12 cellular contexts compared by ENCODE assay signal in the genomic region with DNA sequence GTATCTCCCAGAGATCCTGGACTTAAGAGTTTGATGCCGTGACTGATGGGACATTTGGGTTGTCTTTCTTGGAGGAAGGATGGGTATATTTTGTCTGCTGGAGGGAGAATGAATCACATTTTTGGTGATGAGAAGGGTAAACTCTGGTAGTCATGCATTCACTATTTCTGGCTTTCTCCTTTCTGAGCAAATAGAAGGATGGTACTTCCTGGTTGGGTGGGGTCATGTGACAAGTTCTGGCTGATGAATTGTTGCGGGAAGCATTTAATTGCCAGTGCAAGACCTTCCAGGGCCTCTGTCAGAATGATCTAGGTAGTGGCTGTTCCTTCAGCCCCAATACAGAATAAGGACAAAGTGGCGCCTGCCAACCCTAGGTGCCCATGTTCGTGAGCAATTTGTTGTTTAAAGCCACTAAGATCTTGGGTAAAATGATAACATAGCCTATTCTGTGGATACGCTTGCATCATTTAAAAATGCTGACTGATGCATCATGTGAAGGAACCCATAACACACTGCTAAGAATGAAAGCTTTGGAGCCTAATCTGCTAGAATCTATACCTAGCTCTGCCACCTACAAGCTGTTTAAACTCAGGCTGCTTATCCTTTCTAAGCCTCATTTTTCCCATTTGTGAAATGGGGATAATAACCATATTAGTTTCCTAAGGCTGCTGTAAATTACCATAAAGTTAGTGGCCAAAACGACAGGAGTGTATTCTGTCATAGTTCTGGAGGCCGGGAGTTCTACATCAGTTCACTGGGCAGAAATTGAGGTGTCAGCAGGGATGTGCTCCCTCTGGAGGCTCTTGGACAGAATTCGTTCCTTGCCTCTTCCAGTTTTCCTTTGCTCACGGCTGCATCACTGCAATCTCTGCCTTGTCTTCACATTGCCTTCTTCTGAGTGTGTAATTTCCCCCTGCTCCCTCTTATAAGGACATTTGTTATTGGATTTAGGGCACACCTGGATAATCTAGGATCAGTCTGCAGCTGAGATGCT.
DNase-seq lines count a peak whose midpoint lies in the region; TF ChIP-seq lines count a peak whose summit lies in the region.
"Had no signal": no experiment of that assay in that cellular context is flagged by ENCODE, and none has a peak within 500 bp of the region (broad histone marks: within the 10 kb centered on the region; RNA-seq: fewer than 3 reads in every experiment).

No MANE protein-coding gene starts in this region.

- H3K9ac ChIP-seq in mesenchymal stem cell (ENCODE audit: low read length) = no peak overlapping the region

- H3K23ac ChIP-seq in mesenchymal stem cell (ENCODE audit: low read length in 2 of 2) = no peak overlapping the region

- no peak overlapping the region for H3K4ac ChIP-seq in mesenchymal stem cell (ENCODE audit: low read depth in 1 of 2, low read length in 2 of 2)

- no peak overlapping the region for H2AK5ac ChIP-seq in mesenchymal stem cell (ENCODE audit: low read length, severe bottlenecking)

- H2BK12ac ChIP-seq in mesenchymal stem cell (ENCODE audit: low read length in 2 of 2) = no peak overlapping the region

- H3K14ac ChIP-seq in mesenchymal stem cell (ENCODE audit: low read length in 2 of 2) = no peak overlapping the region

- H3K79me1 ChIP-seq in mesenchymal stem cell (replicated peaks; ENCODE audit: low read length, poor library complexity, severe bottlenecking) = no peaks in the 10 kb centered on the region

- no peaks in the 10 kb centered on the region for H3K79me2 ChIP-seq in osteoblast (ENCODE audit: insufficient read depth, low read length)

- intact Hi-C loops in cardiac septum (cut with DNase I) = loop anchor here (5.0 kb wide), 1 partner anchor 42 kb away; no protein-coding TSS in a partner anchor

- no peak overlapping the region for H3K4me2 ChIP-seq in osteoblast (ENCODE audit: insufficient read depth, low read length)
- H3K4me2 ChIP-seq in mesenchymal stem cell (ENCODE audit: low read length, poor library complexity, severe bottlenecking) = no peak overlapping the region

- H4K20me1 ChIP-seq in osteoblast (ENCODE audit: insufficient read depth, low read length) = no peaks in the 10 kb centered on the region

- no peaks in the 10 kb centered on the region for H3K36me3 ChIP-seq in osteoblast (ENCODE audit: insufficient read depth, low read length)
- H3K36me3 ChIP-seq in mesenchymal stem cell (ENCODE audit: control insufficient read depth in 1 of 2, insufficient read depth in 2 of 2, low read depth in 1 of 2, low read length in 2 of 2) = no peaks in the 10 kb centered on the region
- H3K36me3 ChIP-seq: gastroesophageal sphincter had no signal

- no peak overlapping the region for H3K4me3 ChIP-seq in GM12864 (ENCODE audit: low read depth, low read length)
- no peak overlapping the region for H3K4me3 ChIP-seq in NB4 (ENCODE audit: low read depth, low read length)
- H3K4me3 ChIP-seq in cardiac fibroblast (replicated peaks in 1 of 2; ENCODE audit: low read depth in 2 of 2, low read length in 2 of 2) = no peak overlapping the region
- H3K4me3 ChIP-seq in osteoblast (ENCODE audit: insufficient read depth, low read length) = no peak overlapping the region
- no peak overlapping the region for H3K4me3 ChIP-seq in mesenchymal stem cell (ENCODE audit: insufficient read depth in 1 of 2, low read depth in 1 of 2, low read length in 2 of 2)
- H3K4me3 ChIP-seq: coronary artery, gastroesophageal sphincter had no signal

- no peak overlapping the region for H2BK5ac ChIP-seq in mesenchymal stem cell (ENCODE audit: low read depth, low read length, poor library complexity, severe bottlenecking)

- no peaks in the 10 kb centered on the region for H3K9me3 ChIP-seq in osteoblast (ENCODE audit: low read depth, low read length)
- H3K9me3 ChIP-seq in mesenchymal stem cell (ENCODE audit: control insufficient read depth, low read length) = no peaks in the 10 kb centered on the region
- H3K9me3 ChIP-seq: gastroesophageal sphincter had no signal

- no peak overlapping the region for H3K18ac ChIP-seq in mesenchymal stem cell (ENCODE audit: low read depth in 1 of 2, low read length in 2 of 2)

- no peak overlapping the region for H2BK15ac ChIP-seq in mesenchymal stem cell (ENCODE audit: low read depth, poor library complexity, severe bottlenecking)

- H3K27me3 ChIP-seq in osteoblast (ENCODE audit: insufficient read depth, low read length) (peaks cover 4% of the 10 kb centered on the region), mesenchymal stem cell (ENCODE audit: control insufficient read depth in 1 of 2, insufficient read depth in 1 of 2, low read length in 2 of 2) (peaks cover 0 to 17% of the 10 kb centered on the region in 2 experiments)

- no peak overlapping the region for H3K27ac ChIP-seq in osteoblast (ENCODE audit: low read depth, low read length)
- H3K27ac ChIP-seq in mesenchymal stem cell (ENCODE audit: low read length, poor library complexity, severe bottlenecking) = no peak overlapping the region
- H3K27ac ChIP-seq: coronary artery, gastroesophageal sphincter had no signal

- H4K8ac ChIP-seq in mesenchymal stem cell (ENCODE audit: low read length) = no peak overlapping the region

- WGBS in mesenchymal stem cell = 77% methylated on average over 8 of the region's 9 CpGs

- no peak for TF ChIP-seq POLR2A in NB4 (IDR thresholded peaks at IDR 0.05; ENCODE audit: extremely low read depth, insufficient read length)

- no peak overlapping the region for H4K91ac ChIP-seq in mesenchymal stem cell (ENCODE audit: low read length)

- TF ChIP-seq CTCF in GM12864 (IDR thresholded peaks at IDR 0.05; ENCODE audit: low read depth, low read length, missing control alignments) (peak; percentile 11), NB4 (IDR thresholded peaks at IDR 0.05; ENCODE audit: low read depth, low read length) (no peak), cardiac fibroblast (IDR thresholded peaks at IDR 0.05; ENCODE audit: low read depth, low read length) (peak; percentile 7), osteoblast (IDR thresholded peaks at IDR 0.05; ENCODE audit: extremely low read depth, low read depth, low read length) (peak; percentile 22)

- H2BK120ac ChIP-seq in mesenchymal stem cell (ENCODE audit: low read depth, low read length) = no peak overlapping the region

- H3K4me1 ChIP-seq in osteoblast (ENCODE audit: insufficient read depth, low read length) (no peaks in the 10 kb centered on the region), mesenchymal stem cell (ENCODE audit: control insufficient read depth, insufficient read depth, low read depth, low read length) (no peaks in the 10 kb centered on the region)

- H2AFZ ChIP-seq in osteoblast (ENCODE audit: low read length) (no peak overlapping the region), mesenchymal stem cell (ENCODE audit: low read depth, low read length) (no peak overlapping the region)

- DNase-seq in GM12864 (ENCODE audit: low read depth) = no peak
- peak; percentile 28 for DNase-seq in NB4 (ENCODE audit: low read depth)
- no peak for DNase-seq in cardiac fibroblast (ENCODE audit: low read depth in 2 of 2)
- no peak for DNase-seq in osteoblast (ENCODE audit: insufficient read length, low spot score, missing footprints)
- no peak for DNase-seq in mesenchymal stem cell
- no peak for DNase-seq in stimulated activated CD4-positive, alpha-beta T cell treated with anti-CD3 and anti-CD28 coated beads, Interleukin-4, amount 100 ng/mL, for 1 hour
- DNase-seq in cardiac septum (ENCODE audit: low spot score) = no peak
- DNase-seq: kidney, naive B cell, RPMI8226 had no signal
